12 cellular contexts compared by ENCODE assay signal in genomic region chr1:178262101-178262500, GRCh38.
DNase-seq lines count a peak whose midpoint lies in the region; ATAC-seq, FAIRE-seq and TF ChIP-seq lines count a peak whose summit lies in the region.
"Had no signal": no experiment of that assay in that cellular context is flagged by ENCODE, and none has a peak within 500 bp of the region (broad histone marks: within the 10 kb centered on the region; RNA-seq: fewer than 3 reads in every experiment).

No MANE protein-coding gene starts in this region.

- peaks cover 4% of the 10 kb centered on the region for H3K4me1 ChIP-seq in IMR-90 (ENCODE audit: control insufficient read depth, insufficient read depth, low read length)
- no peaks in the 10 kb centered on the region for H3K4me1 ChIP-seq in K562 (replicated peaks in 1 of 2; ENCODE audit: control insufficient read depth in 2 of 2, insufficient read depth in 2 of 2, low read length in 2 of 2)
- H3K4me1 ChIP-seq: BLaER1 treated with 17β-estradiol and CSF1 and Interleukin-3, amounts not matched to agents 10 nM and 100 nM; parathyroid adenoma had no signal

- intact Hi-C loops in IMR-90 (cut with micrococcal nuclease) (loop anchor here (5.0 kb wide), 1 partner anchor 165 kb away; no protein-coding TSS in a partner anchor), K562 (cut with micrococcal nuclease) (no loop called here)

- ATAC-seq in IMR-90 (ENCODE audit: low read depth): peak; percentile 80
- no peak for ATAC-seq in K562
- no peak for ATAC-seq in GM21390 (IDR thresholded peaks at IDR 0.05; ENCODE audit: unreplicated experiment)
- no peak for ATAC-seq in esophagus mucosa

- H3K4me3 ChIP-seq in AG04450 (ENCODE audit: low read depth, low read length) (no peak overlapping the region; the same call in 1 of the 2 replicates), IMR-90 (ENCODE audit: insufficient read depth, low read depth, low read length) (no peak overlapping the region; the same call in 1 of the 2 replicates), K562 (no peak overlapping the region)
- H3K4me3 ChIP-seq: BLaER1 treated with 17β-estradiol and CSF1 and Interleukin-3, amounts not matched to agents 10 nM and 100 nM; cardiac muscle cell had no signal

- no peak; the same call in 1 of the 2 replicates for TF ChIP-seq POLR2A in IMR-90 (IDR thresholded peaks at IDR 0.05; ENCODE audit: low read depth, low read length)
- TF ChIP-seq POLR2A in K562 (conservative IDR thresholded peaks at IDR 0.05): no peak

- no peak for TF ChIP-seq EP300 in K562 (IDR thresholded peaks at IDR 0.05; ENCODE audit: low read length)

- TF ChIP-seq CTCF in AG04450 (IDR thresholded peaks at IDR 0.05; ENCODE audit: low read depth, low read length): no peak
- no peak for TF ChIP-seq CTCF in IMR-90 (conservative IDR thresholded peaks at IDR 0.05; ENCODE audit: low read depth, low read length)
- TF ChIP-seq CTCF in K562 (IDR thresholded peaks at IDR 0.05 in 2 of 3, conservative IDR thresholded peaks at IDR 0.05 in 1 of 3; ENCODE audit: insufficient read depth in 2 of 3, low read depth in 1 of 3, low read length in 3 of 3): no peak

- BruUV-seq in IMR-90 (replicated peaks; lab: Mats Ljungman, UMichigan) (no TSS peak), K562 (replicated peaks; lab: Mats Ljungman, UMichigan) (no TSS peak)

- no peak overlapping the region for H3K9ac ChIP-seq in IMR-90 (ENCODE audit: low read depth, low read length)
- no peak overlapping the region for H3K9ac ChIP-seq in K562 (ENCODE audit: insufficient read depth in 1 of 2, low read depth in 2 of 2, low read length in 2 of 2)
- H3K9ac ChIP-seq: BLaER1 treated with 17β-estradiol and CSF1 and Interleukin-3, amounts not matched to agents 10 nM and 100 nM; parathyroid adenoma had no signal

- no peak overlapping the region for H3K4ac ChIP-seq in IMR-90 (ENCODE audit: low read depth, low read length)

- peaks cover 7 to 18% of the 10 kb centered on the region in 2 experiments; a peak in 2 of 4 replicates for H3K79me1 ChIP-seq in IMR-90 (ENCODE audit: low read depth in 1 of 2, low read length in 2 of 2)

- H3K79me2 ChIP-seq in K562 (ENCODE audit: control insufficient read depth, insufficient read depth, low read length): no peaks in the 10 kb centered on the region
- H3K79me2 ChIP-seq: parathyroid adenoma had no signal

- no peak overlapping the region for H2AK5ac ChIP-seq in IMR-90 (ENCODE audit: low read depth, low read length)

- H3K27me3 ChIP-seq in AG04450 (ENCODE audit: control insufficient read depth, insufficient read depth, low read length) (no peaks in the 10 kb centered on the region), IMR-90 (ENCODE audit: control insufficient read depth, insufficient read depth, low read length) (no peaks in the 10 kb centered on the region), K562 (ENCODE audit: control insufficient read depth in 2 of 2, insufficient read depth in 2 of 2, low read length in 2 of 2) (no peaks in the 10 kb centered on the region)
- H3K27me3 ChIP-seq: BLaER1 treated with 17β-estradiol and CSF1 and Interleukin-3, amounts not matched to agents 10 nM and 100 nM; cardiac muscle cell had no signal

- TF ChIP-seq RAD21 in IMR-90 (IDR thresholded peaks at IDR 0.05; ENCODE audit: low read length): no peak
- no peak for TF ChIP-seq RAD21 in K562 (CRISPR knock-in tag; conservative IDR thresholded peaks at IDR 0.05 in 1 of 2, IDR thresholded peaks at IDR 0.05 in 1 of 2)

- FAIRE-seq in K562 (lab: Jason Lieb, UNC): no peak

- in situ Hi-C loops in IMR-90 (cut with MboI; ENCODE audit: low sequenced_read_pairs) (no loop called here), K562 (cut with MboI) (no loop called here)

- H2BK120ac ChIP-seq in IMR-90 (ENCODE audit: low read depth, low read length): peak overlapping the region; percentile 39; the same call in 1 of the 2 replicates

- no peak overlapping the region for H2BK15ac ChIP-seq in IMR-90 (ENCODE audit: low read depth, low read length)

- no peak overlapping the region for H2AK9ac ChIP-seq in IMR-90 (replicated peaks; ENCODE audit: low read depth, low read length, poor library complexity)

- no peak overlapping the region for H2BK20ac ChIP-seq in IMR-90 (ENCODE audit: low read depth, low read length)

- H3K27ac ChIP-seq in AG04450 (ENCODE audit: low read depth, low read length) (no peak overlapping the region), IMR-90 (ENCODE audit: insufficient read depth, low read length) (peak overlapping the region; percentile 40; the same call in 1 of the 2 replicates), K562 (ENCODE audit: extremely low read depth, low read depth, low read length) (no peak overlapping the region)
- H3K27ac ChIP-seq: BLaER1 treated with 17β-estradiol and CSF1 and Interleukin-3, amounts not matched to agents 10 nM and 100 nM; parathyroid adenoma had no signal

- peak overlapping the region; percentile 5; the same call in 1 of the 2 replicates for H3K14ac ChIP-seq in IMR-90 (replicated peaks; ENCODE audit: low read depth, low read length)

- no peaks in the 10 kb centered on the region for H3K9me3 ChIP-seq in AG04450 (ENCODE audit: control insufficient read depth, insufficient read depth, low read length)
- no peaks in the 10 kb centered on the region for H3K9me3 ChIP-seq in IMR-90 (ENCODE audit: control insufficient read depth, insufficient read depth, low read length)
- H3K9me3 ChIP-seq in K562 (replicated peaks; ENCODE audit: control insufficient read depth, insufficient read depth, low read depth, low read length): no peaks in the 10 kb centered on the region
- H3K9me3 ChIP-seq: BLaER1 treated with 17β-estradiol and CSF1 and Interleukin-3, amounts not matched to agents 10 nM and 100 nM had no signal

- H3K18ac ChIP-seq in IMR-90 (ENCODE audit: low read depth, low read length): no peak overlapping the region; the same call in 1 of the 2 replicates

- no peak overlapping the region for H4K5ac ChIP-seq in IMR-90 (ENCODE audit: low read depth, low read length)

- WGBS in IMR-90 (ENCODE audit: extremely low coverage in 2 of 2, insufficient read length in 1 of 2), 2 experiments: no CpG with 5 or more reads among the region's 3 CpGs
- WGBS in K562 (ENCODE audit: insufficient coverage, low coverage, missing lambda C conversion rate): 0% methylated on average over 3 of the region's 3 CpGs

- CTCF ChIA-PET in AG04450 (lab: Charles Lee): interaction anchor here (1.2 to 1.8 kb wide), 2 partner anchors 37 to 230 kb away, joined by 4 to 9 read pairs; no protein-coding TSS in a partner anchor
- CTCF ChIA-PET in IMR-90 (lab: Yijun Ruan, JAX): interaction anchor here (0.6 kb wide), 2 partner anchors 126 to 388 kb away, joined by 5 to 6 read pairs; no protein-coding TSS in a partner anchor
- CTCF ChIA-PET in K562 (lab: Yijun Ruan, JAX; ENCODE audit: low intra/inter-chr PET ratio): interaction anchor here (0.7 kb wide), 1 partner anchor 80 kb away, joined by 3 read pairs; no protein-coding TSS in a partner anchor

- peak overlapping the region in 1 of 2 experiments; percentile 0; a peak in 1 of 4 replicates for H4K8ac ChIP-seq in IMR-90 (ENCODE audit: low read depth in 2 of 2, low read length in 2 of 2)

- no peak overlapping the region for H3K23ac ChIP-seq in IMR-90 (ENCODE audit: low read depth, low read length)

- H3K4me2 ChIP-seq in IMR-90 (ENCODE audit: low read depth, low read length) (peak overlapping the region; percentile 51), K562 (ENCODE audit: insufficient read depth, low read length) (no peak overlapping the region)
- H3K4me2 ChIP-seq: BLaER1 treated with 17β-estradiol and CSF1 and Interleukin-3, amounts not matched to agents 10 nM and 100 nM had no signal

- POLR2A ChIA-PET in AG04450 (lab: Yijun Ruan, JAX) (no interaction called here), IMR-90 (lab: Charles Lee; ENCODE audit: unreplicated experiment) (no interaction called here), K562 (lab: Yijun Ruan, JAX) (no interaction called here)

- no peak overlapping the region for H3K56ac ChIP-seq in IMR-90 (ENCODE audit: extremely low read depth, insufficient read depth, low read length)

- DNase-seq in AG04450 (ENCODE audit: low read depth, low spot score) (peak; percentile 59), IMR-90 (peak; percentile 92), K562 (ENCODE audit: extremely low read depth in 1 of 4, low spot score in 3 of 4) (no peak), iPS-NIHi11 (ENCODE audit: low spot score) (peak; percentile 41), SKM-1 treated with dmso at 0.1 percent for 144 hours (lab: John Stamatoyannopoulos, UW; ENCODE audit: unreplicated experiment) (no peak), CD1c-positive myeloid dendritic cell (ENCODE audit: extremely low spot score) (no peak)
- DNase-seq: NCI-H2081 treated with DMSO at 0.1 percent for 48 hours had no signal

- dilution Hi-C loops in IMR-90 (cut with HindIII; ENCODE audit: low sequenced_read_pairs, unreplicated experiment): no loop called here

- no peaks in the 10 kb centered on the region for H4K20me1 ChIP-seq in IMR-90 (ENCODE audit: insufficient read depth, low read length)
- no peaks in the 10 kb centered on the region for H4K20me1 ChIP-seq in K562 (replicated peaks; ENCODE audit: control insufficient read depth, insufficient read depth, low read length)
- H4K20me1 ChIP-seq: BLaER1 treated with 17β-estradiol and CSF1 and Interleukin-3, amounts not matched to agents 10 nM and 100 nM had no signal

- no peaks in the 10 kb centered on the region for H3K36me3 ChIP-seq in IMR-90 (ENCODE audit: control insufficient read depth, insufficient read depth, low read length)
- no peaks in the 10 kb centered on the region for H3K36me3 ChIP-seq in K562 (ENCODE audit: control insufficient read depth, insufficient read depth, low read length)
- H3K36me3 ChIP-seq: BLaER1 treated with 17β-estradiol and CSF1 and Interleukin-3, amounts not matched to agents 10 nM and 100 nM; cardiac muscle cell had no signal

- peak overlapping the region; percentile 42 for H2BK5ac ChIP-seq in IMR-90 (ENCODE audit: low read depth, low read length, poor library complexity, severe bottlenecking)

- H4K91ac ChIP-seq in IMR-90 (ENCODE audit: insufficient read depth, low read depth, low read length): no peak overlapping the region

- H3K9me1 ChIP-seq in IMR-90 (ENCODE audit: insufficient read depth, low read length): 0 out of 2 replicates have a peak, but pooled peaks cover 2% of the 10 kb centered on the region
- no peaks in the 10 kb centered on the region for H3K9me1 ChIP-seq in K562 (ENCODE audit: control insufficient read depth, insufficient read depth, low read length)

- H2AFZ ChIP-seq in IMR-90 (replicated peaks; ENCODE audit: low read length, poor library complexity) (no peak overlapping the region), K562 (ENCODE audit: low read depth, low read length) (no peak overlapping the region)
- H2AFZ ChIP-seq: parathyroid adenoma had no signal

TF ChIP-seq in IMR-90, 13 proteins besides CTCF, POLR2A, EP300 and RAD21 (continues in another document):
- no peak for TF ChIP-seq BHLHE40 (IDR thresholded peaks at IDR 0.05; ENCODE audit: low read depth, low read length)

TF ChIP-seq in K562, 482 proteins besides CTCF, POLR2A, EP300 and RAD21 (continues in another document):
- TF ChIP-seq HDAC1 (IDR thresholded peaks at IDR 0.05) (no peak), ATF1 (CRISPR knock-in tag; IDR thresholded peaks at IDR 0.05) (no peak), ATF1 (tag; IDR thresholded peaks at IDR 0.05) (0 out of 2 replicates have a peak, but pooled peaks have one; percentile 24), PYGO2 (tag; IDR thresholded peaks at IDR 0.05) (no peak), TRIM24 (IDR thresholded peaks at IDR 0.05) (no peak)

Comparison
In these comparisons a context has a peak if more than half of its experiments do, and no peak if none do; other contexts are left out.
1. DNase-seq: peak in AG04450 (single experiment), IMR-90 (single experiment) and iPS-NIHi11 (single experiment); none in K562 (0 of 4), SKM-1 treated with dmso at 0.1 percent for 144 hours (single experiment) and CD1c-positive myeloid dendritic cell (single experiment).